1 cellular context compared by ENCODE assay signal in genomic region chr3:115518100-115518852, GRCh38.
TF ChIP-seq lines count a peak whose summit lies in the region.

No MANE protein-coding gene starts in this region.

TF ChIP-seq in HEK293, 187 proteins besides CTCF, POLR2A, EP300 and RAD21 (continued from another document):
- TF ChIP-seq TSHZ1 (tag by site-specific recombination; IDR thresholded peaks at IDR 0.05; ENCODE audit: borderline replicate concordance) (peak; percentile 97), ZBTB11 (tag by site-specific recombination; conservative IDR thresholded peaks at IDR 0.05; ENCODE audit: low read depth) (no peak), PRDM4 (tag by site-specific recombination; IDR thresholded peaks at IDR 0.05) (peak; percentile 54; the same call in 1 of the 2 replicates), ZBTB17 (tag by site-specific recombination; IDR thresholded peaks at IDR 0.05) (0 out of 2 replicates have a peak, but pooled peaks have one; percentile 41), ZNF266 (tag by site-specific recombination; IDR thresholded peaks at IDR 0.05; ENCODE audit: low read depth) (no peak), IKZF3 (tag by site-specific recombination; IDR thresholded peaks at IDR 0.05) (peak; percentile 49; the same call in 1 of the 2 replicates), ZNF132 (tag by site-specific recombination; IDR thresholded peaks at IDR 0.05; ENCODE audit: borderline replicate concordance) (no peak), GLIS1 (tag by site-specific recombination; IDR thresholded peaks at IDR 0.05) (peak; percentile 50; the same call in 1 of the 2 replicates), ZNF558 (tag by site-specific recombination; IDR thresholded peaks at IDR 0.05) (peak; percentile 60; the same call in 1 of the 2 replicates), WT1 (tag by site-specific recombination; IDR thresholded peaks at IDR 0.05) (peak; percentile 53; the same call in 1 of the 2 replicates), HOXD13 (CRISPR knock-in tag; IDR thresholded peaks at IDR 0.05; ENCODE audit: borderline replicate concordance) (peak; percentile 80; the same call in 1 of the 2 replicates), ZNF473 (tag by site-specific recombination; IDR thresholded peaks at IDR 0.05) (no peak), PRDM10 (tag by site-specific recombination; IDR thresholded peaks at IDR 0.05) (peak; percentile 70), ZNF398 (tag by site-specific recombination; IDR thresholded peaks at IDR 0.05) (peak; percentile 48; the same call in 1 of the 2 replicates), YY2 (tag by site-specific recombination; IDR thresholded peaks at IDR 0.05) (no peak), ZNF354C (tag by site-specific recombination; IDR thresholded peaks at IDR 0.05; ENCODE audit: borderline replicate concordance, low read depth) (no peak), ZNF629 (tag by site-specific recombination; IDR thresholded peaks at IDR 0.05) (peak; percentile 96), ZNF366 (tag by site-specific recombination; conservative IDR thresholded peaks at IDR 0.05) (peak; percentile 79), ZBTB8A (tag by site-specific recombination; IDR thresholded peaks at IDR 0.05) (no peak), ZSCAN16 (tag by site-specific recombination; IDR thresholded peaks at IDR 0.05) (no peak), ZNF112 (tag by site-specific recombination; IDR thresholded peaks at IDR 0.05) (no peak)
TF ChIP-seq in HEK293: peak in this region for 45.
